8 cellular contexts compared by ENCODE assay signal in the genomic region with DNA sequence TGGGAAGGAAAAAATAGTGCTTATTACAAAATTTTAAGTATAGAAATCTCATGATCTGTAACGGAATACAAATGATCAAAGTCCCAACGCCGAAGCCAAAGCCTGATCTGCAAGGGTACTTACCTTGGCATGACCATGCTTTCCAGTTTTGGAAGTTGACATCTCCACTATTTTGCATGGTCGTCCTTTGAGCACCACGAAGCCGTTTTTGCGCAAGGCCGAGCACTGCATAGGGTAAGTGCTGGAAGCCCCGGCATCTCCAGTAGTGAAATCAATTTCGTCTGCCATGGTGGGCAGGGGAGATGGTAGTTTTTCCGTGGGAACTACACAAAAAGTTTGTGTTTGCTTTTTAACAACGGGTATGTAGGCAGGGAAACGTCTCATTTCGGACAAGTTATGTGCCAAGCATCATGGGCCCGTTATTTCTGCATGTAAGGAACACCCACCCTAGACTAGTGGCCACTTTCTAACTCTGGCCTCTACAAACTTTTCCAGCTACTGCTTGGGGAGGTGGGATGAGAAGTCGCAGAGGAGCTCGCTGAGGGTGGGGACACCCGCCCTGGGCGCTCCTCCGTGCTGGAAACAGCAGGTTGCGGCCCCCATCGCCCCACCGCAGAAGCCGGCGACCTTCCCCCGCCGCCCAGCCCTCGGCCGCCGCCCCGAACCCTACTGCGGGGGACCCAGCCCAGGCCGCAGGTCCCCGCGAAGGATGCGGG. TPM values are rescaled to one million over a fixed set of nuclear protein-coding genes. Genes with fewer than 3 reads are reported as not detected.
A peak's percentile ranks its signal among the peaks of the same experiment; 100 is the strongest.
DNase-seq lines count a peak whose midpoint lies in the region; ATAC-seq and TF ChIP-seq lines count a peak whose summit lies in the region.

No MANE protein-coding gene starts in this region.

- peak overlapping the region; percentile 98 for H3K4me3 Mint-ChIP-seq in natural killer cell

- H3K4me2 ChIP-seq in BLaER1: peak overlapping the region; percentile 85

- peak overlapping the region; percentile 64 for H3K9ac ChIP-seq in BLaER1

- H3K27me3 ChIP-seq in BLaER1: peaks cover 39% of the 10 kb centered on the region
- H3K27me3 ChIP-seq in esophagus (ENCODE audit: control insufficient read depth in 1 of 2, insufficient read depth in 2 of 2, low read length in 2 of 2): no peaks in the 10 kb centered on the region

- no peaks in the 10 kb centered on the region for H4K20me1 ChIP-seq in BLaER1

- no peak overlapping the region for H3K27ac ChIP-seq in BLaER1
- H3K27ac ChIP-seq in esophagus (ENCODE audit: low read depth in 2 of 2, low read length in 1 of 2): peak overlapping the region; percentile 13 to 38

- H3K4me1 ChIP-seq in BLaER1 (0 out of 2 replicates have a peak, but pooled peaks cover 11% of the 10 kb centered on the region), esophagus (ENCODE audit: control insufficient read depth in 2 of 2, insufficient read depth in 2 of 2, low read length in 1 of 2) (no peaks in the 10 kb centered on the region)

- peak; percentile 71 for ATAC-seq in SK-N-SH treated with all-trans-retinoic acid at 6 μM for 48 hours
- ATAC-seq in natural killer cell: no peak
- no peak for ATAC-seq in HG03039 (IDR thresholded peaks at IDR 0.05; ENCODE audit: unreplicated experiment)
- no peak for ATAC-seq in sciatic nerve

- no peaks in the 10 kb centered on the region for H3K27me3 Mint-ChIP-seq in natural killer cell (ENCODE audit: low read depth in 2 of 2)

- H3K9me3 ChIP-seq in BLaER1: peaks cover 39% of the 10 kb centered on the region
- peaks cover 0 to 7% of the 10 kb centered on the region in 2 donors for H3K9me3 ChIP-seq in esophagus (ENCODE audit: control insufficient read depth in 2 of 2, insufficient read depth in 1 of 2, low read depth in 1 of 2, low read length in 1 of 2)

- 13% methylated on average over 34 to 36 of the region's 36 CpGs for WGBS in esophagus, 2 donors

- intact Hi-C loops in natural killer cell (cut with micrococcal nuclease) (loop anchor here (1.0 to 5.0 kb wide), 3 partner anchors 37 to 550 kb away; partner anchors contain the start of genes RPL22L1 and SKIL), sciatic nerve (cut with DNase I) (no loop called here)

- H3K36me3 Mint-ChIP-seq in natural killer cell: no peaks in the 10 kb centered on the region

- H3K27ac Mint-ChIP-seq in natural killer cell: peak overlapping the region; percentile 87 to 89

- DNase-seq in H4 (ENCODE audit: low spot score): peak; percentile 38
- DNase-seq in natural killer cell: no peak
- DNase-seq in sciatic nerve (ENCODE audit: low spot score): no peak
- DNase-seq in ureter (ENCODE audit: low spot score): no peak

- TF ChIP-seq CTCF in natural killer cell (IDR thresholded peaks at IDR 0.05): no peak

- H3K4me3 ChIP-seq in BLaER1: peak overlapping the region; percentile 69
- peak overlapping the region; percentile 50 to 56 for H3K4me3 ChIP-seq in esophagus (ENCODE audit: low read depth in 1 of 2, low read length in 2 of 2)

- H3K9me3 Mint-ChIP-seq in natural killer cell: no peaks in the 10 kb centered on the region

- peaks cover 29 to 33% of the 10 kb centered on the region in 2 donors for H3K4me1 Mint-ChIP-seq in natural killer cell

- no peaks in the 10 kb centered on the region for H3K36me3 ChIP-seq in BLaER1
- no peaks in the 10 kb centered on the region for H3K36me3 ChIP-seq in esophagus (ENCODE audit: control insufficient read depth in 2 of 2, insufficient read depth in 2 of 2, low read length in 1 of 2)

TF ChIP-seq in SK-N-SH treated with all-trans-retinoic acid at 6 μM for 48 hours, 23 proteins besides CTCF, POLR2A, EP300 and RAD21:
- TF ChIP-seq, protein P1, sequence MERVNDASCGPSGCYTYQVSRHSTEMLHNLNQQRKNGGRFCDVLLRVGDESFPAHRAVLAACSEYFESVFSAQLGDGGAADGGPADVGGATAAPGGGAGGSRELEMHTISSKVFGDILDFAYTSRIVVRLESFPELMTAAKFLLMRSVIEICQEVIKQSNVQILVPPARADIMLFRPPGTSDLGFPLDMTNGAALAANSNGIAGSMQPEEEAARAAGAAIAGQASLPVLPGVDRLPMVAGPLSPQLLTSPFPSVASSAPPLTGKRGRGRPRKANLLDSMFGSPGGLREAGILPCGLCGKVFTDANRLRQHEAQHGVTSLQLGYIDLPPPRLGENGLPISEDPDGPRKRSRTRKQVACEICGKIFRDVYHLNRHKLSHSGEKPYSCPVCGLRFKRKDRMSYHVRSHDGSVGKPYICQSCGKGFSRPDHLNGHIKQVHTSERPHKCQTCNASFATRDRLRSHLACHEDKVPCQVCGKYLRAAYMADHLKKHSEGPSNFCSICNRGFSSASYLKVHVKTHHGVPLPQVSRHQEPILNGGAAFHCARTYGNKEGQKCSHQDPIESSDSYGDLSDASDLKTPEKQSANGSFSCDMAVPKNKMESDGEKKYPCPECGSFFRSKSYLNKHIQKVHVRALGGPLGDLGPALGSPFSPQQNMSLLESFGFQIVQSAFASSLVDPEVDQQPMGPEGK (CRISPR knock-in tag; IDR thresholded peaks at IDR 0.05; ENCODE audit: borderline replicate concordance): peak; percentile 24; the same call in 1 of the 2 replicates
- TF ChIP-seq ZNF565 (CRISPR knock-in tag; conservative IDR thresholded peaks at IDR 0.05; ENCODE audit: low read depth) (no peak), CREB5 (CRISPR knock-in tag; IDR thresholded peaks at IDR 0.05; ENCODE audit: low read depth) (no peak), ZNF8 (CRISPR knock-in tag; IDR thresholded peaks at IDR 0.05) (no peak), PPARA (CRISPR knock-in tag; IDR thresholded peaks at IDR 0.05; ENCODE audit: borderline replicate concordance) (no peak)
- TF ChIP-seq, protein P2, sequence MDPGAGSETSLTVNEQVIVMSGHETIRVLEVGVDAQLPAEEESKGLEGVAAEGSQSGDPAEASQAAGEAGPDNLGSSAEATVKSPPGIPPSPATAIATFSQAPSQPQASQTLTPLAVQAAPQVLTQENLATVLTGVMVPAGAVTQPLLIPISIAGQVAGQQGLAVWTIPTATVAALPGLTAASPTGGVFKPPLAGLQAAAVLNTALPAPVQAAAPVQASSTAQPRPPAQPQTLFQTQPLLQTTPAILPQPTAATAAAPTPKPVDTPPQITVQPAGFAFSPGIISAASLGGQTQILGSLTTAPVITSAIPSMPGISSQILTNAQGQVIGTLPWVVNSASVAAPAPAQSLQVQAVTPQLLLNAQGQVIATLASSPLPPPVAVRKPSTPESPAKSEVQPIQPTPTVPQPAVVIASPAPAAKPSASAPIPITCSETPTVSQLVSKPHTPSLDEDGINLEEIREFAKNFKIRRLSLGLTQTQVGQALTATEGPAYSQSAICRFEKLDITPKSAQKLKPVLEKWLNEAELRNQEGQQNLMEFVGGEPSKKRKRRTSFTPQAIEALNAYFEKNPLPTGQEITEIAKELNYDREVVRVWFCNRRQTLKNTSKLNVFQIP (CRISPR knock-in tag; IDR thresholded peaks at IDR 0.05; ENCODE audit: borderline replicate concordance, low read depth): no peak

RNA-seq across cellular contexts. Expression of gene EIF5A2, which starts 0.8 kb away (rescaled TPM):
- 15.4 and 17.0 TPM in 2 replicates for total RNA-seq in H4 (2014; rRNA removed; shearing (Covaris generic))
- under 1 TPM; 0.22 to 0.73 TPM for polyA plus RNA-seq in esophagus
- 10 to 100 TPM; 12.9 to 34.8 (median 22.8) TPM for total RNA-seq in natural killer cell
- 19.1 TPM for total RNA-seq in sciatic nerve
- total RNA-seq in ureter: 10.2 TPM

RNA-seq across cellular contexts. Expression of gene RPL22L1, which starts 37.7 kb away (rescaled TPM):
- total RNA-seq in H4 (2014; rRNA removed; shearing (Covaris generic)): 760 and 772 TPM in 2 replicates
- polyA plus RNA-seq in esophagus: 100 to 1,000 TPM; 178 to 227 TPM
- total RNA-seq in natural killer cell (10 to 100 TPM; 41.9 to 53.8 (median 44.8) TPM), sciatic nerve (41.5 TPM), ureter (73.7 TPM)

Comparison
In these comparisons a context has a peak if more than half of its experiments do, and no peak if none do; other contexts are left out.
1. RNA of gene RPL22L1, which starts 37.7 kb away (total RNA-seq): 760 to 772 TPM in H4; 73.7 TPM in ureter (single experiment), 41.9 to 53.8 TPM in natural killer cell and 41.5 TPM in sciatic nerve (single experiment); every median in the first group is over 10 times any median in the second.